In the genomic region with DNA sequence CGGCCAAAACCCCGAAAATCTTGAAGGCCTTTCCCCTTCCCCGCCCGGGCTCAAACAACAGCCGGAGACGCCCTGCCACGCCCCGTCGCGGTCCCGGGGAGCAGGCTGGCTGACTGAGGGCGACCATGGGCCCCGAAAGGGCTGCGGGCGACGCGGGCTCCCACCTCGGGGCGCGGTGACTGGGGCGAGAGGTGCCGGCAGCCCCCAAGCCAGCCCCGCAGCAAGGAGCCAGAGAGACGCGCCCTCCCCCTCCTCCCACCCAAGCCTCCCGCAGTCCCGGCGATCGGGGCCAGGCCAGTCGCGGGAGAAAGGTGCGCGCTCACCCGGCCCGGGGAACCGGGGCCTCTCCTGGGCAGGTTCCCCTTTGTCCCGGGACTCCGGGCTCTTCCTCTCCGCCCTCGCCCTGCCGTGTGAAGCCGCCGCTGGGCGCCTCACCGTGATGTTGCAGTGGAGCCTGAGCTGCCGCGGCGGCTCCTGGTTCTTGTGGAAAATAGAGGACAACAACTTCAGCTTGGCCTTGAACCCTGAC, we compare ENCODE assay signal across 8 cellular contexts. TPM values are rescaled to one million over a fixed set of nuclear protein-coding genes. Genes with fewer than 3 reads are reported as not detected.
A peak's percentile ranks its signal among the peaks of the same experiment; 100 is the strongest.
DNase-seq lines count a peak whose midpoint lies in the region; ATAC-seq and TF ChIP-seq lines count a peak whose summit lies in the region.

No MANE protein-coding gene starts in this region.

- H3K9me3 ChIP-seq in lung (ENCODE audit: control insufficient read depth in 2 of 2, insufficient read depth in 1 of 2, low read length in 1 of 2) = no peaks in the 10 kb centered on the region

- CTCF ChIA-PET in activated CD4-positive, alpha-beta T cell treated with anti-CD3 and anti-CD28 coated beads, Interleukin-2, amount 10 ng/mL, durations not matched to agents 7 days and 5 days (lab: Charles Lee) = interaction anchor here (0.7 to 3.2 kb wide), 19 partner anchors 10 to 436 kb away, joined by 3 to 25 read pairs (median 5); no protein-coding TSS in a partner anchor

- H3K27me3 ChIP-seq in dorsolateral prefrontal cortex (no peaks in the 10 kb centered on the region), lung (ENCODE audit: control insufficient read depth, insufficient read depth) (no peaks in the 10 kb centered on the region)

- ATAC-seq in lung (ENCODE audit: insufficient read depth, low FRiP score) = peak; percentile 54
- ATAC-seq in HG03039 (IDR thresholded peaks at IDR 0.05; ENCODE audit: unreplicated experiment) = no peak

- peak overlapping the region; percentile 81 for H3K4me3 Mint-ChIP-seq in activated CD4-positive, alpha-beta T cell treated with anti-CD3 and anti-CD28 coated beads, Interleukin-2, amount 10 ng/mL, durations not matched to agents 7 days and 5 days

- peak overlapping the region; percentile 89 for H3K27ac Mint-ChIP-seq in activated CD4-positive, alpha-beta T cell treated with anti-CD3 and anti-CD28 coated beads, Interleukin-2, amount 10 ng/mL, durations not matched to agents 7 days and 5 days

- peak; percentile 48 for DNase-seq in ELR (ENCODE audit: low read depth)
- peak; percentile 36 for DNase-seq in HuH-7.5 (ENCODE audit: low spot score)
- DNase-seq in activated CD4-positive, alpha-beta T cell treated with anti-CD3 and anti-CD28 coated beads, Interleukin-2, amount 10 ng/mL, durations not matched to agents 7 days and 5 days = peak; percentile 64
- peak in 4 of 10 donors; percentile 26 to 47 (median 42) for DNase-seq in dorsolateral prefrontal cortex
- DNase-seq in lung (ENCODE audit: low spot score) = peak; percentile 50
- DNase-seq in stimulated activated CD8-positive, alpha-beta memory T cell treated with anti-CD3 and anti-CD28 coated beads, Interleukin-12 subunit alpha, Interleukin-12 subunit beta, amount 100 ng/mL, for 1 hour (ENCODE audit: low read depth) = peak; percentile 30
- no peak for DNase-seq in NCI-H1694 (lab: John Stamatoyannopoulos, UW)

- H3K36me3 ChIP-seq in lung (ENCODE audit: control insufficient read depth in 2 of 2, insufficient read depth in 2 of 2, low read length in 2 of 2) = no peaks in the 10 kb centered on the region

- no peaks in the 10 kb centered on the region for H3K27me3 Mint-ChIP-seq in activated CD4-positive, alpha-beta T cell treated with anti-CD3 and anti-CD28 coated beads, Interleukin-2, amount 10 ng/mL, durations not matched to agents 7 days and 5 days

- POLR2A ChIA-PET in activated CD4-positive, alpha-beta T cell treated with anti-CD3 and anti-CD28 coated beads, Interleukin-2, amount 10 ng/mL, durations not matched to agents 7 days and 5 days (lab: Charles Lee) = no interaction called here

- WGBS in lung, 2 donors = 0% methylated on average over 32 to 48 of the region's 48 CpGs

- peaks cover 18% of the 10 kb centered on the region for H3K4me1 Mint-ChIP-seq in activated CD4-positive, alpha-beta T cell treated with anti-CD3 and anti-CD28 coated beads, Interleukin-2, amount 10 ng/mL, durations not matched to agents 7 days and 5 days

- H3K4me1 ChIP-seq in lung (ENCODE audit: control insufficient read depth in 2 of 2, insufficient read depth in 2 of 2, low read length in 2 of 2) = no peaks in the 10 kb centered on the region

- intact Hi-C loops in dorsolateral prefrontal cortex (cut with DNase I) = loop anchor here in 1 of 2 donors (5.0 kb wide), 1 partner anchor 52 kb away; no protein-coding TSS in a partner anchor

- H3K9me3 Mint-ChIP-seq in activated CD4-positive, alpha-beta T cell treated with anti-CD3 and anti-CD28 coated beads, Interleukin-2, amount 10 ng/mL, durations not matched to agents 7 days and 5 days = no peaks in the 10 kb centered on the region

- no peak for TF ChIP-seq CTCF in dorsolateral prefrontal cortex (IDR thresholded peaks at IDR 0.05 in 54 of 56, conservative IDR thresholded peaks at IDR 0.05 in 2 of 56; ENCODE audit: low read depth in 1 of 56, partially characterized antibody in 56 of 56)
- TF ChIP-seq CTCF in lung (IDR thresholded peaks at IDR 0.05; ENCODE audit: control extremely low read depth, extremely low read depth) = no peak

- peaks cover 4% of the 10 kb centered on the region for H3K36me3 Mint-ChIP-seq in activated CD4-positive, alpha-beta T cell treated with anti-CD3 and anti-CD28 coated beads, Interleukin-2, amount 10 ng/mL, durations not matched to agents 7 days and 5 days (ENCODE audit: low read depth)

- H3K27ac ChIP-seq in dorsolateral prefrontal cortex (peak overlapping the region in 56 of 59 donors; percentile 26 to 92 (median 82)), lung (ENCODE audit: low read depth in 1 of 2, low read length in 1 of 2) (peak overlapping the region; percentile 93 to 98)

- H3K4me3 ChIP-seq in dorsolateral prefrontal cortex = peak overlapping the region; percentile 63 to 91 (median 78)
- H3K4me3 ChIP-seq in lung = peak overlapping the region; percentile 85

RNA-seq across cellular contexts. Expression of gene ZSCAN2, which starts 30.6 kb away (rescaled TPM):
- total RNA-seq in activated CD4-positive, alpha-beta T cell treated with anti-CD3 and anti-CD28 coated beads, Interleukin-2, amount 10 ng/mL, durations not matched to agents 7 days and 5 days = 1 to 10 TPM; 6.3 to 6.6 TPM
- total RNA-seq in dorsolateral prefrontal cortex (10 to 100 TPM in 8 of 120 experiments, 1 to 10 TPM in 112; 3.6 to 14.0 (median 7.1) TPM), lung (10 to 100 TPM in 1 of 2 donors, 1 to 10 TPM in 1; 5.0 to 12.8 TPM)
- polyA plus RNA-seq in lung = 1 to 10 TPM; 2.5 to 3.7 TPM
